ENCODE assay signal across 9 cellular contexts in the genomic region with DNA sequence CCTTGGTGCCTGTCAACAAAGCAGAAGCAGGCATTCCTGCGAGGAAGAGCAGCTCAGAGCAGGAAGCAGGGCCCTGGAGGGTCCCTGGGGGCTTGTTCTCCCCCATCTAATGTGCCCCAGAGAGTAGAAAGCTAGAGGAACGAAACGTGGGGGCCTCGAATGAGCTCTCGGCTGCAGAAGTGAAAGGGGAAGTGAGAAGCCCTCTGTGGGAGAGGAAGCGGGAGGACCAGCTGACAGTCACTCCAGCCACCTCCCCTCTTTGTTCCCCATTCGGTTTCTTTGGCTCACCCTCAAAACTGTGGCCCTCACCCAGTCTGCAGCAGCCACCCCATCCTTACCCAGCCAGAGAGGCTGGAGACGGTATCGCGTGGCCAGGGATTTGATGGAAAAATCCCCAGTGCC. TPM values are rescaled to one million over a fixed set of nuclear protein-coding genes. Genes with fewer than 3 reads are reported as not detected.
DNase-seq lines count a peak whose midpoint lies in the region; ATAC-seq and TF ChIP-seq lines count a peak whose summit lies in the region.
"Had no signal": no experiment of that assay in that cellular context is flagged by ENCODE, and none has a peak within 500 bp of the region (broad histone marks: within the 10 kb centered on the region; RNA-seq: fewer than 3 reads in every experiment).

No MANE protein-coding gene starts in this region.

- intact Hi-C loops in mucosa of descending colon (cut with DNase I, micrococcal nuclease) = loop anchor here in 1 of 2 donors (10.0 kb wide), 1 partner anchor 310 kb away; no protein-coding TSS in a partner anchor
- intact Hi-C loops in PC-3 (cut with micrococcal nuclease) = no loop called here

- H3K36me3 Mint-ChIP-seq in activated T-cell treated with anti-CD3 and anti-CD28 coated beads, Interleukin-2, amount 50 U/mL, for 24 hours (ENCODE audit: low read depth) = no peaks in the 10 kb centered on the region

- peak; percentile 87 for ATAC-seq in GM21390 (IDR thresholded peaks at IDR 0.05; ENCODE audit: unreplicated experiment)
- peak; percentile 61 for ATAC-seq in HG03558 (IDR thresholded peaks at IDR 0.05; ENCODE audit: extremely low read depth, unreplicated experiment)
- peak; percentile 75 for ATAC-seq in mucosa of descending colon
- no peak for ATAC-seq in PC-3

- H4K20me1 ChIP-seq in PC-3 (ENCODE audit: low read length) (no peaks in the 10 kb centered on the region), GM23248 (ENCODE audit: insufficient read depth) (no peaks in the 10 kb centered on the region)

- H3F3A ChIP-seq in PC-3 (ENCODE audit: low read length, unreplicated experiment) = no peaks in the 10 kb centered on the region
- H3F3A ChIP-seq in GM23248 (ENCODE audit: insufficient read depth) = no peaks in the 10 kb centered on the region

- H3K9ac ChIP-seq in PC-3 (ENCODE audit: low read length) = no peak overlapping the region
- H3K9ac ChIP-seq in GM23248 = no peak overlapping the region

- H3K4me1 ChIP-seq in mucosa of descending colon (ENCODE audit: low read depth) (no peaks in the 10 kb centered on the region), PC-3 (ENCODE audit: insufficient read depth, low read length) (peaks cover 12% of the 10 kb centered on the region; the same call in 1 of the 2 replicates), GM23248 (ENCODE audit: insufficient read depth) (no peaks in the 10 kb centered on the region)

- peak overlapping the region; percentile 37 for H3K27ac Mint-ChIP-seq in activated T-cell treated with anti-CD3 and anti-CD28 coated beads, Interleukin-2, amount 50 U/mL, for 24 hours

- CTCF ChIA-PET in GM10248 (lab: Yijun Ruan, JAX) (interaction anchor here (0.6 to 11.6 kb wide), 18 partner anchors 9 to 380 kb away, joined by 3 to 168 read pairs (median 5); a partner anchor contains a TSS), PC-3 (lab: Charles Lee) (no interaction called here)

- in situ Hi-C loops in GM23248 (cut with MboI) = no loop called here

- no peak overlapping the region for H3K27ac ChIP-seq in PC-3 (ENCODE audit: low read length)
- H3K27ac ChIP-seq in GM23248 = no peak overlapping the region

- no peaks in the 10 kb centered on the region for H3K9me3 Mint-ChIP-seq in activated T-cell treated with anti-CD3 and anti-CD28 coated beads, Interleukin-2, amount 50 U/mL, for 24 hours

- WGBS in GM23248 (ENCODE audit: low coverage in 1 of 2, low lambda C conversion rate in 2 of 2, missing lambda C conversion rate in 2 of 2), 2 experiments = 64 to 74% methylated on average over 10 of the region's 10 CpGs

- DNase-seq in GM10248 (ENCODE audit: extremely low spot score) = peak; percentile 94
- DNase-seq in activated T-cell treated with anti-CD3 and anti-CD28 coated beads, Interleukin-2, amount 50 U/mL, for 24 hours = peak; percentile 51
- peak in 2 of 3 donors; percentile 54 to 74 for DNase-seq in mucosa of descending colon
- DNase-seq in PC-3 = no peak
- DNase-seq in GM23248 = no peak
- DNase-seq in NCI-H446 treated with DMSO at 0.1 percent for 48 hours (lab: John Stamatoyannopoulos, UW) = no peak

- no peaks in the 10 kb centered on the region for H3K9me2 ChIP-seq in PC-3 (replicated peaks; ENCODE audit: low read length)
- no peaks in the 10 kb centered on the region for H3K9me2 ChIP-seq in GM23248 (ENCODE audit: insufficient read depth)

- TF ChIP-seq CTCF in GM10248 (IDR thresholded peaks at IDR 0.05; ENCODE audit: control extremely low read depth, extremely low read depth, low read depth, missing control alignments) (no peak), mucosa of descending colon (IDR thresholded peaks at IDR 0.05) (no peak), PC-3 (conservative IDR thresholded peaks at IDR 0.05; ENCODE audit: low read depth, low read length) (no peak)

- H3K4me2 ChIP-seq in PC-3 (ENCODE audit: low read length) = no peak overlapping the region
- no peak overlapping the region for H3K4me2 ChIP-seq in GM23248 (ENCODE audit: unreplicated experiment)

- H3K27me3 ChIP-seq in PC-3 (ENCODE audit: low read length) (no peaks in the 10 kb centered on the region), GM23248 (replicated peaks; ENCODE audit: insufficient read depth) (peaks cover 4% of the 10 kb centered on the region)

- H3K4me3 Mint-ChIP-seq in activated T-cell treated with anti-CD3 and anti-CD28 coated beads, Interleukin-2, amount 50 U/mL, for 24 hours = no peak overlapping the region

- H3K4me1 Mint-ChIP-seq in activated T-cell treated with anti-CD3 and anti-CD28 coated beads, Interleukin-2, amount 50 U/mL, for 24 hours (ENCODE audit: low read depth) = peaks cover 51% of the 10 kb centered on the region

- no peaks in the 10 kb centered on the region for H3K27me3 Mint-ChIP-seq in activated T-cell treated with anti-CD3 and anti-CD28 coated beads, Interleukin-2, amount 50 U/mL, for 24 hours

- H3K9me3 ChIP-seq in mucosa of descending colon (no peaks in the 10 kb centered on the region), PC-3 (ENCODE audit: low read length) (no peaks in the 10 kb centered on the region), GM23248 (ENCODE audit: low read depth) (no peaks in the 10 kb centered on the region)

- H3K79me2 ChIP-seq in PC-3 (ENCODE audit: low read length) = no peaks in the 10 kb centered on the region
- H3K79me2 ChIP-seq in GM23248 (ENCODE audit: insufficient read depth) = no peaks in the 10 kb centered on the region

- no TSS peak for BruUV-seq in PC-3 (replicated peaks; lab: Mats Ljungman, UMichigan)

- POLR2A ChIA-PET in GM10248 (lab: Yijun Ruan, JAX) (interaction anchor here (1.9 kb wide), 1 partner anchor 157 kb away, joined by 5 read pairs; a partner anchor contains a TSS), PC-3 (lab: Charles Lee; ENCODE audit: unreplicated experiment) (no interaction called here)

- H3K4me3 ChIP-seq in mucosa of descending colon (no peak overlapping the region), PC-3 (ENCODE audit: low read length) (no peak overlapping the region), GM23248 (no peak overlapping the region)

- H3K36me3 ChIP-seq in mucosa of descending colon (ENCODE audit: low read depth) (no peaks in the 10 kb centered on the region), PC-3 (ENCODE audit: low read depth, low read length) (no peaks in the 10 kb centered on the region), GM23248 (ENCODE audit: low read depth) (no peaks in the 10 kb centered on the region)

- H2AFZ ChIP-seq in PC-3 (ENCODE audit: low read length) (no peak overlapping the region), GM23248 (no peak overlapping the region)

RNA-seq across cellular contexts. Expression of a gene that starts 25.0 kb away (rescaled TPM):
- total RNA-seq in mucosa of descending colon (under 1 TPM in 1 of 3 donors, not detected in 2; 0.10 TPM), PC-3 (2014; rRNA removed) (not detected in 2 replicates)
- total RNA-seq in GM23248 (2014; rRNA removed; shearing (Covaris generic)) = not detected in 2 replicates
- polyA plus RNA-seq in GM23248 (2016; fragmentation: Nextera tagmentation; extraction: Ambion mirVana) = 0.06 TPM in 1 of 2 replicates, not detected in the other
- total RNA-seq: kidney epithelial cell had no signal

Comparison
In these comparisons a context has a peak if more than half of its experiments do, and no peak if none do; other contexts are left out.
1. DNase-seq: peak in GM10248 (single experiment), activated T-cell treated with anti-CD3 and anti-CD28 coated beads, Interleukin-2, amount 50 U/mL, for 24 hours (single experiment) and mucosa of descending colon (2 of 3); none in PC-3 (single experiment), GM23248 (single experiment) and NCI-H446 treated with DMSO at 0.1 percent for 48 hours (single experiment).